In genomic region chr3:12630292-12630691, GRCh38 we compare ENCODE assay signal across 1 cellular context.
TF ChIP-seq lines count a peak whose summit lies in the region.

No MANE protein-coding gene starts in this region.

TF ChIP-seq in K562, 482 proteins besides CTCF, POLR2A, EP300 and RAD21:
- TF ChIP-seq MLX (CRISPR knock-in tag; conservative IDR thresholded peaks at IDR 0.05) (no peak), ZKSCAN1 (IDR thresholded peaks at IDR 0.05; ENCODE audit: low read depth, low read length) (peak; percentile 13; the same call in 1 of the 2 replicates)
